8 cellular contexts compared by ENCODE assay signal in the genomic region with DNA sequence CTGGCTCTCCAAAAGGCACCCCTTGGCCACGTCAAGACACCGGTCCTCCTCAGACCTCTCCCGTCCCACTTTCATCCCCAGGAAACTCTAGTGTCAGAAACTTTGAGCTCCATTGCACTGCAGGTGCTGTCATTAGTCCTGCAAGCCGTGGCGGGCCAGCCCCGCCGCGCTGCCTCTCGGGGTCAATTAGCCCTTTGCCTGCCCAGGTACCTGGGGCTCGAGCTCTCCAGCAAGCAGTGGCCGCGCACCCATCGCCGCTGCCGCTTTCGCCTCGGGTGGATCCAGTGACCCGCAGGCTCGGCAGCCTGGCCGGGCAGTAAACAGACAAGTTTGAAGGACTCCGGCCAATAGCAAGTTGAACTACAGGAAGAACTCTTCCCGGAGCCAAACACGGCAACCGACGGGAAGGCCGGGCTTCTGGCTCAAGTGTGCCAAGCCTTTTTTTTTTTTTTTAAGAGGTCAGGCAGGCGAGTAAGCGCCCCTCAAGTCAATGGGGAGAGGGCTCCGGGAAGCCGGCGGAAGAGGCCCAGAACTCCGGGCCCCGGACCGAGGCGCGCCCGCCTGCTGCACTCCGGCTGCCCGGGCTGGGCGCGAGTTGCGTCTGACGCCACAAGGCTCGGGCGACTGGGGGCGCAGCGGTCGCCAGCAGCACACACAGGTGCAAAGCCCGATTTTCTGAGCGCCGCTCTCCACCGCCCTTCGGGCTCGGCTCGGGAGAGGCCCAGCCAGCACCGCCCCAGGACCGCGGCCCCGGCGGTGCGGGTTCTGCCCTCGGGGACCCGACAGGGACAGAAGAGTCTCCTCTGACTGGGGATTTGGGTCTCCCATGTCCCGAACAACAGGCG. TPM values are rescaled to one million over a fixed set of nuclear protein-coding genes. Genes with fewer than 3 reads are reported as not detected.
DNase-seq lines count a peak whose midpoint lies in the region; FAIRE-seq and TF ChIP-seq lines count a peak whose summit lies in the region.

No MANE protein-coding gene starts in this region.

- intact Hi-C loops in spleen (cut with DNase I; ENCODE audit: low total_unique reads): no loop called here

- no peak for DNase-seq in brain microvascular endothelial cell
- DNase-seq in keratinocyte (ENCODE audit: low read depth, low spot score): no peak
- DNase-seq in spleen: peak; percentile 76
- no peak for DNase-seq in occipital lobe (lab: John Stamatoyannopoulos, UW)
- DNase-seq in T-helper 9 cell: no peak
- no peak for DNase-seq in NCI-H1694 treated with DMSO at 0.1 percent for 48 hours (lab: John Stamatoyannopoulos, UW)

- no peak for TF ChIP-seq CTCF in brain microvascular endothelial cell (IDR thresholded peaks at IDR 0.05; ENCODE audit: low read depth, low read length, missing control alignments)
- TF ChIP-seq CTCF in keratinocyte (optimal IDR thresholded peaks at IDR 0.05 in 1 of 3, IDR thresholded peaks at IDR 0.05 in 1 of 3, conservative IDR thresholded peaks at IDR 0.05 in 1 of 3; ENCODE audit: extremely low read depth in 1 of 3, insufficient read depth in 2 of 3, low read length in 3 of 3): no peak
- TF ChIP-seq CTCF in spleen (IDR thresholded peaks at IDR 0.05 in 8 of 11, conservative IDR thresholded peaks at IDR 0.05 in 3 of 11): no peak

- H3K9ac ChIP-seq in ES-I3 (ENCODE audit: low read depth, low read length): peak overlapping the region; percentile 69; the same call in 1 of the 2 replicates
- no peak overlapping the region for H3K9ac ChIP-seq in HUES6 (ENCODE audit: low read length)
- no peak overlapping the region for H3K9ac ChIP-seq in keratinocyte (ENCODE audit: control insufficient read depth, extremely low read depth, insufficient read depth, low read length)

- 1 to 3% (median 2%) methylated on average over 40 to 65 of the region's 65 CpGs for WGBS in spleen, 5 donors

- dilution Hi-C loops in keratinocyte (cut with MboI; ENCODE audit: extremely low pct_ligation_motif_present, low sequenced_read_pairs): no loop called here

- TF ChIP-seq POLR2A in spleen (IDR thresholded peaks at IDR 0.05): no peak

- H3K9me1 ChIP-seq in keratinocyte (ENCODE audit: control insufficient read depth, extremely low read depth, insufficient read depth, low read length): no peaks in the 10 kb centered on the region

- peak overlapping the region; percentile 66 for H2AFZ ChIP-seq in keratinocyte (ENCODE audit: control insufficient read depth, low read length)

- H3K9me3 ChIP-seq in ES-I3 (ENCODE audit: control insufficient read depth, insufficient read depth, low read length) (no peaks in the 10 kb centered on the region), HUES6 (ENCODE audit: control insufficient read depth, insufficient read depth, low read depth, low read length) (no peaks in the 10 kb centered on the region), keratinocyte (ENCODE audit: control insufficient read depth, low read depth, low read length) (no peaks in the 10 kb centered on the region), spleen (no peaks in the 10 kb centered on the region)

- peak overlapping the region; percentile 67 for H3K4me3 ChIP-seq in HUES6 (ENCODE audit: low read depth, low read length)
- peak overlapping the region; percentile 65 for H3K4me3 ChIP-seq in brain microvascular endothelial cell (ENCODE audit: low read depth, low read length)
- H3K4me3 ChIP-seq in keratinocyte (ENCODE audit: control insufficient read depth in 2 of 3, extremely low read depth in 1 of 3, insufficient read depth in 2 of 3, low read depth in 1 of 3, low read length in 3 of 3): peak overlapping the region in 2 of 3 experiments; percentile 69
- H3K4me3 ChIP-seq in spleen: peak overlapping the region; percentile 33 to 72 (median 50)

- no peak for FAIRE-seq in keratinocyte (lab: Jason Lieb, UNC)

- no peaks in the 10 kb centered on the region for H4K20me1 ChIP-seq in keratinocyte (ENCODE audit: control insufficient read depth, extremely low read depth, insufficient read depth, low read length)

- peak overlapping the region; percentile 89 for H3K4me2 ChIP-seq in keratinocyte (ENCODE audit: control insufficient read depth, extremely low read depth, insufficient read depth, low read depth, low read length)

- H3K27ac ChIP-seq in HUES6 (ENCODE audit: low read depth, low read length): no peak overlapping the region
- H3K27ac ChIP-seq in brain microvascular endothelial cell: no peak overlapping the region
- no peak overlapping the region for H3K27ac ChIP-seq in keratinocyte (ENCODE audit: control insufficient read depth, insufficient read depth, low read length)
- no peak overlapping the region for H3K27ac ChIP-seq in spleen

- 0 out of 2 replicates have a peak, but pooled peaks cover 4% of the 10 kb centered on the region for H3K4me1 ChIP-seq in ES-I3 (ENCODE audit: insufficient read depth, low read length)
- peaks cover 10% of the 10 kb centered on the region; the same call in 1 of the 2 replicates for H3K4me1 ChIP-seq in HUES6 (ENCODE audit: control insufficient read depth, insufficient read depth, low read length)
- peaks cover 27% of the 10 kb centered on the region for H3K4me1 ChIP-seq in keratinocyte (ENCODE audit: control insufficient read depth, extremely low read depth, insufficient read depth, low read length)
- H3K4me1 ChIP-seq in spleen: peaks cover 4 to 36% (median 26%) of the 10 kb centered on the region in 6 donors

- H3K27me3 ChIP-seq in HUES6 (ENCODE audit: control insufficient read depth, insufficient read depth, low read length) (peaks cover 70% of the 10 kb centered on the region), brain microvascular endothelial cell (replicated peaks) (no peaks in the 10 kb centered on the region), keratinocyte (ENCODE audit: control insufficient read depth, extremely low read depth, insufficient read depth, low read length) (peaks cover 43% of the 10 kb centered on the region), spleen (replicated peaks in 1 of 7) (peaks cover 6 to 80% (median 32%) of the 10 kb centered on the region in 7 donors)

- H3K36me3 ChIP-seq in ES-I3 (ENCODE audit: insufficient read depth, low read length) (no peaks in the 10 kb centered on the region), HUES6 (ENCODE audit: control insufficient read depth, insufficient read depth, low read length) (no peaks in the 10 kb centered on the region), brain microvascular endothelial cell (replicated peaks) (no peaks in the 10 kb centered on the region), keratinocyte (ENCODE audit: control insufficient read depth in 2 of 2, extremely low read depth in 1 of 2, insufficient read depth in 2 of 2, low read length in 2 of 2) (no peaks in the 10 kb centered on the region), spleen (no peaks in the 10 kb centered on the region)

- H3K79me2 ChIP-seq in keratinocyte (ENCODE audit: control insufficient read depth, insufficient read depth, low read length): no peaks in the 10 kb centered on the region

- in situ Hi-C loops in brain microvascular endothelial cell (cut with HindIII; ENCODE audit: low pct_ligation_motif_present, low sequenced_read_pairs): no loop called here

RNA-seq across cellular contexts. Expression of gene ERBB4, which starts 1.1 kb away (rescaled TPM):
- 0.01 TPM in 3 replicates for polyA plus RNA-seq in keratinocyte
- not detected for polyA plus RNA-seq in keratinocyte (2011; ENCODE audit: low read depth)
- polyA plus RNA-seq in keratinocyte (2011; cell fraction: cytosol; rRNA removed): 0.01 TPM in 1 of 2 replicates, not detected in the other
- polyA plus RNA-seq in keratinocyte (2011; cell fraction: nucleus; rRNA removed): 0.01 TPM in 1 of 2 replicates, not detected in the other
- polyA plus RNA-seq in keratinocyte (2012; ENCODE audit: low replicate concordance): not detected in 2 replicates
- not detected in 3 replicates for polyA minus RNA-seq in keratinocyte
- not detected for polyA minus RNA-seq in keratinocyte (2011; cell fraction: cytosol; rRNA and poly(A)+ RNA removed)
- not detected in 2 replicates for polyA minus RNA-seq in keratinocyte (2011; cell fraction: nucleus; rRNA and poly(A)+ RNA removed)
- 1 to 10 TPM in 2 of 7 donors, under 1 TPM in 5; 0.21 to 1.4 (median 0.59) TPM for total RNA-seq in spleen
- under 1 TPM; under 0.01 to 0.02 (median under 0.01) TPM for polyA plus RNA-seq in spleen
- total RNA-seq in occipital lobe: 127 TPM

Comparison
In these comparisons a context has a peak if more than half of its experiments do, and no peak if none do; other contexts are left out.
1. RNA of gene ERBB4, which starts 1.1 kb away (total RNA-seq): 127 TPM in occipital lobe (single experiment); 0.21 to 1.4 TPM in spleen; every median in the first group is over 10 times any median in the second.
2. Peak in every context shown above with its lines, with median percentiles within 50 percentile points of each other: H3K4me3 ChIP-seq.